ENCODE assay signal across 25 cellular contexts in genomic region chr15:81507831-81508230, GRCh38.
"Had no signal": no experiment of that assay in that cellular context is flagged by ENCODE, and none has a peak within 500 bp of the region (broad histone marks: within the 10 kb centered on the region; RNA-seq: fewer than 3 reads in every experiment).

No MANE protein-coding gene starts in this region.

- H3K27me3 ChIP-seq: esophagus muscularis mucosa, neural progenitor cell, thyroid gland had no signal

- H3K79me2 ChIP-seq: parathyroid adenoma had no signal

- H3K4me1 ChIP-seq: esophagus muscularis mucosa, neural progenitor cell, parathyroid adenoma, thyroid gland had no signal

- H3K9me3 Mint-ChIP-seq: immature natural killer cell; naive thymus-derived CD4-positive, alpha-beta T cell; nephron; neural progenitor cell; stimulated activated naive CD8-positive, alpha-beta T cell treated with anti-CD3 and anti-CD28 coated beads, Interleukin-15, amount 100 ng/mL, for 72 hours had no signal

- ATAC-seq: naive thymus-derived CD4-positive, alpha-beta T cell; sciatic nerve; stimulated activated naive CD8-positive, alpha-beta T cell treated with anti-CD3 and anti-CD28 coated beads, Interleukin-15, amount 100 ng/mL, for 72 hours had no signal

- H3K4me2 ChIP-seq: neural progenitor cell, smooth muscle cell had no signal

- H3K36me3 ChIP-seq: esophagus muscularis mucosa, neural progenitor cell, thyroid gland had no signal

- H3K9ac ChIP-seq: neural progenitor cell, parathyroid adenoma had no signal

- DNase-seq: cerebellar nuclear complex; dorsolateral prefrontal cortex; effector CD4-positive, alpha-beta T cell; foreskin melanocyte; hypothalamus; immature natural killer cell; islet precursor cell; mesenchymal stem cell; midbrain; naive thymus-derived CD4-positive, alpha-beta T cell; stimulated activated CD4-positive, alpha-beta T cell treated with anti-CD3 and anti-CD28 coated beads, Interleukin-12 subunit alpha, Interleukin-12 subunit beta, amount 100 ng/mL, for 4 hours; stimulated activated CD4-positive, alpha-beta T cell treated with anti-CD3 and anti-CD28 coated beads, Interleukin-1b, Interleukin-23, amount 100 ng/mL, for 48 hours; stimulated activated CD4-positive, alpha-beta T cell treated with anti-CD3 and anti-CD28 coated beads, Interleukin-4, amount 100 ng/mL, for 1 hour; stimulated activated CD8-positive, alpha-beta memory T cell treated with anti-CD3 and anti-CD28 coated beads, Interleukin-4, amount 100 ng/mL, for 48 hours; stimulated activated naive CD4-positive, alpha-beta T cell; stimulated activated naive CD8-positive, alpha-beta T cell treated with anti-CD3 and anti-CD28 coated beads, Interleukin-15, amount 100 ng/mL, for 72 hours; thyroid gland had no signal

- H3K36me3 Mint-ChIP-seq: immature natural killer cell; naive thymus-derived CD4-positive, alpha-beta T cell; neural progenitor cell had no signal

- H3K27ac Mint-ChIP-seq: immature natural killer cell; naive thymus-derived CD4-positive, alpha-beta T cell; nephron; neural progenitor cell; progenitor cell of endocrine pancreas; stimulated activated naive CD8-positive, alpha-beta T cell treated with anti-CD3 and anti-CD28 coated beads, Interleukin-15, amount 100 ng/mL, for 72 hours had no signal

- H3K4me3 ChIP-seq: dorsolateral prefrontal cortex, esophagus muscularis mucosa, lung, neural progenitor cell, smooth muscle cell, thyroid gland had no signal

- H3K27ac ChIP-seq: dorsolateral prefrontal cortex, esophagus muscularis mucosa, neural progenitor cell, parathyroid adenoma, thyroid gland had no signal

- H3K4me1 Mint-ChIP-seq: immature natural killer cell; naive thymus-derived CD4-positive, alpha-beta T cell; neural progenitor cell; stimulated activated naive CD8-positive, alpha-beta T cell treated with anti-CD3 and anti-CD28 coated beads, Interleukin-15, amount 100 ng/mL, for 72 hours had no signal

- H3K27me3 Mint-ChIP-seq: progenitor cell of endocrine pancreas; stimulated activated naive CD8-positive, alpha-beta T cell treated with anti-CD3 and anti-CD28 coated beads, Interleukin-15, amount 100 ng/mL, for 72 hours had no signal

- H2AFZ ChIP-seq: neural progenitor cell, parathyroid adenoma had no signal

- H3K4me3 Mint-ChIP-seq: immature natural killer cell; naive thymus-derived CD4-positive, alpha-beta T cell; nephron; neural progenitor cell; stimulated activated naive CD8-positive, alpha-beta T cell treated with anti-CD3 and anti-CD28 coated beads, Interleukin-15, amount 100 ng/mL, for 72 hours had no signal

- H3K9me3 ChIP-seq: esophagus muscularis mucosa, thyroid gland had no signal
